Comparison of ENCODE assay signal across 1 cellular context in the genomic region with DNA sequence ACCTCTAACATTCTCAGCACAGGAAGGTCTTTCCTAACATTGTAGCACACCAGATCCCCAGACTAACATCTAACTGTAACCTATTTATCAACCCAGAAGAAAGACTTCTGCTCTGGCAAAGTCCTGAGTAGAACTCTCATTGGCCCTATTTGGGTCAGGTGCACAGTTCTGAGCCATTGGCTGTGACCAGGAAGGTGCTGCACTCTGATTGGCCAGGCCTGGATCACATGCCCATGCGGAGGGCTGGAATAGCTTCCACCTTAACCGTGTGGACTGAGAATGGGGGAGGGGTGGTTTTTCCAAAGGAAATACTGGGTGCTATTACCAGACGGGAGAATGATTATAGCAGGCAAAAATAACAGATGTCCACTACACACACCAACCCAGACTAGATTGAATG.
A peak's percentile ranks its signal among the peaks of the same experiment; 100 is the strongest.
TF ChIP-seq lines count a peak whose summit lies in the region.

No MANE protein-coding gene starts in this region.

TF ChIP-seq in WTC11, 78 proteins besides CTCF, POLR2A, EP300 and RAD21 (continued from another document):
- TF ChIP-seq, protein P1, sequence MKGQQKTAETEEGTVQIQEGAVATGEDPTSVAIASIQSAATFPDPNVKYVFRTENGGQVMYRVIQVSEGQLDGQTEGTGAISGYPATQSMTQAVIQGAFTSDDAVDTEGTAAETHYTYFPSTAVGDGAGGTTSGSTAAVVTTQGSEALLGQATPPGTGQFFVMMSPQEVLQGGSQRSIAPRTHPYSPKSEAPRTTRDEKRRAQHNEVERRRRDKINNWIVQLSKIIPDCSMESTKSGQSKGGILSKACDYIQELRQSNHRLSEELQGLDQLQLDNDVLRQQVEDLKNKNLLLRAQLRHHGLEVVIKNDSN (CRISPR knock-in tag; IDR thresholded peaks at IDR 0.05), result peak; percentile 85
- TF ChIP-seq NFYB (CRISPR knock-in tag; conservative IDR thresholded peaks at IDR 0.05; ENCODE audit: low read depth), result peak; percentile 54
